In genomic region chr18:48820483-48821250, GRCh38 we compare ENCODE assay signal across 8 cellular contexts.
DNase-seq lines count a peak whose midpoint lies in the region; ATAC-seq and TF ChIP-seq lines count a peak whose summit lies in the region.

No MANE protein-coding gene starts in this region.

- DNase-seq in OCI-LY7 (ENCODE audit: low spot score) (peak; percentile 70), mesenteric fat pad (ENCODE audit: low spot score) (peak; percentile 65), SJCRH30 (no peak), OCI-M1 (lab: John Stamatoyannopoulos, UW) (no peak), activated gamma-delta T cell treated with Interleukin-2 at 50 U/mL for 16 hours (no peak), GDM1 (lab: John Stamatoyannopoulos, UW) (no peak)

- no peaks in the 10 kb centered on the region for H3K79me2 ChIP-seq in OCI-LY7 (ENCODE audit: insufficient read depth, low read depth, low read length)

- H3K4me3 ChIP-seq in OCI-LY7 (ENCODE audit: low read depth, low read length, poor library complexity, severe bottlenecking) (no peak overlapping the region), SJCRH30 (no peak overlapping the region)

- H4K20me1 ChIP-seq in OCI-LY7 (ENCODE audit: insufficient read depth, low read length): no peaks in the 10 kb centered on the region

- H3K4me2 ChIP-seq in OCI-LY7 (ENCODE audit: low read length): peak overlapping the region; percentile 54

- intact Hi-C loops in OCI-LY7 (cut with micrococcal nuclease; ENCODE audit: unreplicated experiment): no loop called here

- ATAC-seq in GM18517 (IDR thresholded peaks at IDR 0.05; ENCODE audit: unreplicated experiment) (peak; percentile 97), GM21737 (IDR thresholded peaks at IDR 0.05; ENCODE audit: unreplicated experiment) (peak; percentile 90)

- H3K9me2 ChIP-seq in OCI-LY7 (ENCODE audit: insufficient read depth, low read length): no peaks in the 10 kb centered on the region

- H3K27me3 ChIP-seq in SJCRH30: no peaks in the 10 kb centered on the region

- BruUV-seq in OCI-LY7 (replicated peaks; lab: Mats Ljungman, UMichigan): no TSS peak

- H2AFZ ChIP-seq in OCI-LY7 (ENCODE audit: low read length): peak overlapping the region; percentile 91

- CTCF ChIA-PET in OCI-LY7 (lab: Charles Lee; ENCODE audit: unreplicated experiment): no interaction called here

- POLR2A ChIA-PET in OCI-LY7 (lab: Charles Lee): interaction anchor here (0.5 to 1.1 kb wide), 3 partner anchors 10 to 27 kb away, joined by 3 read pairs; no protein-coding TSS in a partner anchor

- no peak overlapping the region for H3K27ac ChIP-seq in OCI-LY7 (ENCODE audit: low read depth, low read length, poor library complexity, severe bottlenecking)
- no peak overlapping the region for H3K27ac ChIP-seq in SJCRH30

- no peaks in the 10 kb centered on the region for H3K36me3 ChIP-seq in OCI-LY7 (ENCODE audit: insufficient read depth, low read length)
- H3K36me3 ChIP-seq in SJCRH30: no peaks in the 10 kb centered on the region; the same call in none of the 2 replicates

- H3K9me3 ChIP-seq in OCI-LY7 (ENCODE audit: low read length) (no peaks in the 10 kb centered on the region), SJCRH30 (replicated peaks) (no peaks in the 10 kb centered on the region)

- TF ChIP-seq CTCF in OCI-LY7 (conservative IDR thresholded peaks at IDR 0.05; ENCODE audit: low read length): no peak

- H3K4me1 ChIP-seq in OCI-LY7 (ENCODE audit: insufficient read depth, low read length, poor library complexity, severe bottlenecking) (peaks cover 15% of the 10 kb centered on the region), SJCRH30 (no peaks in the 10 kb centered on the region)

Comparison
In these comparisons a context has a peak if more than half of its experiments do, and no peak if none do; other contexts are left out.
1. DNase-seq: peak in OCI-LY7 (single experiment) and mesenteric fat pad (single experiment); none in SJCRH30 (0 of 2), OCI-M1 (single experiment), activated gamma-delta T cell treated with Interleukin-2 at 50 U/mL for 16 hours (single experiment) and GDM1 (single experiment).